31 cellular contexts compared by ENCODE assay signal in genomic region chr7:121307021-121307575, GRCh38. TPM values are rescaled to one million over a fixed set of nuclear protein-coding genes. Genes with fewer than 3 reads are reported as not detected.
DNase-seq lines count a peak whose midpoint lies in the region; ATAC-seq and TF ChIP-seq lines count a peak whose summit lies in the region.
"Had no signal": no experiment of that assay in that cellular context is flagged by ENCODE, and none has a peak within 500 bp of the region (broad histone marks: within the 10 kb centered on the region; RNA-seq: fewer than 3 reads in every experiment).

No MANE protein-coding gene starts in this region.

- no peak overlapping the region for H3K4ac ChIP-seq in trophoblast cell (ENCODE audit: low read depth, low read length)

- no peaks in the 10 kb centered on the region for H3K9me3 ChIP-seq in trophoblast cell (ENCODE audit: insufficient read depth, low read depth, low read length)
- H3K9me3 ChIP-seq in prostate gland: no peaks in the 10 kb centered on the region
- H3K9me3 ChIP-seq: neutrophil had no signal

- H3K36me3 ChIP-seq in trophoblast cell (ENCODE audit: control insufficient read depth in 1 of 2, insufficient read depth in 2 of 2, low read length in 2 of 2): no peaks in the 10 kb centered on the region
- H3K36me3 ChIP-seq in prostate gland: no peaks in the 10 kb centered on the region
- H3K36me3 ChIP-seq: cardiac muscle cell, neutrophil had no signal

- H3K4me1 Mint-ChIP-seq in activated T-cell treated with anti-CD3 and anti-CD28 coated beads, Interleukin-2, amount 50 U/mL, for 24 hours (ENCODE audit: low read depth): peaks cover 13% of the 10 kb centered on the region
- H3K4me1 Mint-ChIP-seq: CD4-positive, alpha-beta memory T cell had no signal

- no peak overlapping the region for H3K23ac ChIP-seq in trophoblast cell (ENCODE audit: low read length)

- no peak overlapping the region for H2AK5ac ChIP-seq in trophoblast cell (ENCODE audit: low read length)

- no peak for TF ChIP-seq POLR2A in prostate gland (IDR thresholded peaks at IDR 0.05)

- H3K36me3 Mint-ChIP-seq in activated T-cell treated with anti-CD3 and anti-CD28 coated beads, Interleukin-2, amount 50 U/mL, for 24 hours (ENCODE audit: low read depth): no peaks in the 10 kb centered on the region
- H3K36me3 Mint-ChIP-seq: CD4-positive, alpha-beta memory T cell had no signal

- H2BK5ac ChIP-seq in trophoblast cell (ENCODE audit: low read depth, low read length, poor library complexity): no peak overlapping the region

- intact Hi-C loops in prostate gland (cut with DNase I): no loop called here

- H4K12ac ChIP-seq in trophoblast cell (ENCODE audit: low read depth, low read length): no peak overlapping the region

- H3K4me1 ChIP-seq in trophoblast cell (ENCODE audit: control insufficient read depth in 1 of 2, insufficient read depth in 2 of 2, low read length in 2 of 2) (no peaks in the 10 kb centered on the region), prostate gland (replicated peaks) (no peaks in the 10 kb centered on the region)

- TF ChIP-seq CTCF in prostate gland (IDR thresholded peaks at IDR 0.05): no peak

- no peak overlapping the region for H2BK12ac ChIP-seq in trophoblast cell (ENCODE audit: low read length)

- H3K14ac ChIP-seq in trophoblast cell (ENCODE audit: low read length): no peak overlapping the region

- ATAC-seq in HG03432 (IDR thresholded peaks at IDR 0.05; ENCODE audit: unreplicated experiment) (peak; percentile 31), GM21786 (IDR thresholded peaks at IDR 0.05; ENCODE audit: unreplicated experiment) (no peak), HG02798 (IDR thresholded peaks at IDR 0.05; ENCODE audit: poor library complexity, unreplicated experiment) (no peak)
- ATAC-seq: PC-3, Right ventricle myocardium inferior had no signal

- H3K27me3 ChIP-seq in trophoblast cell (ENCODE audit: insufficient read depth, low read length) (no peaks in the 10 kb centered on the region), prostate gland (replicated peaks; ENCODE audit: insufficient read depth) (no peaks in the 10 kb centered on the region)
- H3K27me3 ChIP-seq: cardiac muscle cell, neutrophil had no signal

- no peak overlapping the region for H3K9ac ChIP-seq in trophoblast cell (ENCODE audit: low read length)

- no peak overlapping the region for H3K27ac ChIP-seq in trophoblast cell (ENCODE audit: low read depth, low read length)
- H3K27ac ChIP-seq in prostate gland: no peak overlapping the region
- H3K27ac ChIP-seq: cardiac muscle cell, neutrophil had no signal

- no peak overlapping the region for H3K4me3 Mint-ChIP-seq in activated T-cell treated with anti-CD3 and anti-CD28 coated beads, Interleukin-2, amount 50 U/mL, for 24 hours
- H3K4me3 Mint-ChIP-seq: CD4-positive, alpha-beta memory T cell had no signal

- H3K27ac Mint-ChIP-seq in activated T-cell treated with anti-CD3 and anti-CD28 coated beads, Interleukin-2, amount 50 U/mL, for 24 hours: peak overlapping the region; percentile 46
- H3K27ac Mint-ChIP-seq: CD4-positive, alpha-beta memory T cell had no signal

- no peak overlapping the region for H2BK120ac ChIP-seq in trophoblast cell (ENCODE audit: insufficient read depth, low read length, poor library complexity)

- no peaks in the 10 kb centered on the region for H3K9me3 Mint-ChIP-seq in activated T-cell treated with anti-CD3 and anti-CD28 coated beads, Interleukin-2, amount 50 U/mL, for 24 hours

- no peak overlapping the region for H2AFZ ChIP-seq in trophoblast cell (ENCODE audit: insufficient read depth, low read length, poor library complexity)

- no peak for DNase-seq in activated T-cell treated with anti-CD3 and anti-CD28 coated beads, Interleukin-2, amount 50 U/mL, for 24 hours
- DNase-seq in activated T-cell treated with anti-CD3 and anti-CD28 coated beads for 4 hours (no peak), dermis blood vessel endothelial cell (peak; percentile 17), trophoblast cell (peak; percentile 56 to 66), prostate gland (ENCODE audit: low spot score) (no peak)
- DNase-seq: activated CD4-positive, alpha-beta T cell treated with anti-CD3 and anti-CD28 coated beads, Interleukin-2, amount 50 U/mL, for 48 hours; activated CD8-positive, alpha-beta memory T cell treated with anti-CD3 and anti-CD28 coated beads, Interleukin-2, amount 50 U/mL, for 48 hours; activated naive CD4-positive, alpha-beta T cell; amygdala; CD4-positive, alpha-beta memory T cell; cortex of kidney; kidney glomerular epithelial cell; NCI-H2081 treated with DMSO at 0.1 percent for 48 hours; NCI-H345; NCI-H774; PC-3; SW 1271; T1000 had no signal

- no CpG with 5 or more reads among the region's 4 CpGs for WGBS in trophoblast cell (ENCODE audit: extremely low coverage, insufficient coverage, insufficient read length)
- 56% methylated on average over 4 of the region's 4 CpGs for WGBS in prostate gland

- no peaks in the 10 kb centered on the region for H3K79me1 ChIP-seq in trophoblast cell (ENCODE audit: low read length)

- peaks cover 33% of the 10 kb centered on the region for H3K27me3 Mint-ChIP-seq in activated T-cell treated with anti-CD3 and anti-CD28 coated beads, Interleukin-2, amount 50 U/mL, for 24 hours

- no peak overlapping the region for H4K8ac ChIP-seq in trophoblast cell (ENCODE audit: low read depth, low read length)

- H3K4me2 ChIP-seq in trophoblast cell (ENCODE audit: low read length): no peak overlapping the region

- no peaks in the 10 kb centered on the region for H3K79me2 ChIP-seq in trophoblast cell (ENCODE audit: control insufficient read depth, insufficient read depth, low read length, poor library complexity)

- H4K91ac ChIP-seq in trophoblast cell (ENCODE audit: low read depth, low read length): no peak overlapping the region

- no peak overlapping the region for H3K18ac ChIP-seq in trophoblast cell (ENCODE audit: low read length)

- H3K4me3 ChIP-seq in trophoblast cell (ENCODE audit: low read depth, low read length): no peak overlapping the region
- no peak overlapping the region for H3K4me3 ChIP-seq in prostate gland
- H3K4me3 ChIP-seq: cardiac muscle cell, lung, skin epidermis had no signal

RNA-seq across cellular contexts. Expression of gene WNT16, which starts 21.7 kb away (rescaled TPM):
- not detected in 2 replicates for total RNA-seq in dermis blood vessel endothelial cell
- 0.03 TPM in 1 of 2 replicates, not detected in the other for polyA plus RNA-seq in trophoblast cell (2013)
- total RNA-seq in prostate gland: 1 to 10 TPM in 1 of 2 donors, under 1 TPM in 1; 0.23 to 1.1 TPM
- total RNA-seq: A172; cardiac muscle cell; CD4-positive, alpha-beta memory T cell; H4; MCF 10A; PC-3; pulmonary artery endothelial cell; Right ventricle myocardium inferior; subcutaneous adipose tissue had no signal
- polyA plus RNA-seq: cardiac muscle cell; CD4-positive, alpha-beta memory T cell had no signal

Comparison
In these comparisons a context has a peak if more than half of its experiments do, and no peak if none do; other contexts are left out.
1. DNase-seq: peak in dermis blood vessel endothelial cell (single experiment) and trophoblast cell (2 of 2); none in activated T-cell treated with anti-CD3 and anti-CD28 coated beads, Interleukin-2, amount 50 U/mL, for 24 hours (single experiment), activated T-cell treated with anti-CD3 and anti-CD28 coated beads for 4 hours (single experiment) and prostate gland (single experiment).